Comparison of ENCODE assay signal across 17 cellular contexts in the genomic region with DNA sequence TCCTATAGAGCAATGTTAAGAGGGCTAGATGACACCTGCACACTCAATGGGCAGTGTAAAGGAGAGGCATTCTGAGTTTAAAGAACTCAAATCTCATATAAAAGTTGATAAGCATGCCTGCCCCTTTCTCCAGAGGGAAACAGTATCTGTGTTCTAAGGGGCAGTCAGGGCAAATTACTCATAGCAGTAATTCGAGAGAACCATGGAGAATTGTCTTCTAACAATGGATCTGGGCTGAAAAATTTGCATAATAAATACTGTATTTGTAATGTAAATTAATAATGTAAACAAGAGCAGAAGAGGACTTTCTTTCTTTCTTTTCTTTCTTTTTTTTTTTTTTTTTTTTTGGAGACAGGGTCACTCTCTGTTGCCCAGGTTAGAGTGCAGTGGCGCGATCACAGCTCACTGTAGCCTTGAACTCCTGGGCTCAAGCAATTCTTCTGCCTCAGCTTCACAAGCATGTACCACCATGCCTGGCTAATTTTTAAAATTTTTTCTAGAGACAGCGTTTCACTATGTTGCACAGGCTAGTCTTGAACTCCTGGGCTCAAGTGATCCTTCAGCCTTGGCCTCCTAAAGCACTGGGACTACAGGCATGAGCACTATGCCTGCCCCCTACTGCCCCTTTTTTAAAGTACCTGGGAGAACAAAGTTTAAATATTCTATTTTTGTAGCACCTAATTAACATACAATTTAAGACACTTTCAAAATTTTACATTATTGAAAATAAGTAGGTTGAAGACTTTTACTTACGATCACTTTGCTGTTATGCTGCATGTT.
A peak's percentile ranks its signal among the peaks of the same experiment; 100 is the strongest.
DNase-seq lines count a peak whose midpoint lies in the region; ATAC-seq, FAIRE-seq and TF ChIP-seq lines count a peak whose summit lies in the region.
"Had no signal": no experiment of that assay in that cellular context is flagged by ENCODE, and none has a peak within 500 bp of the region (broad histone marks: within the 10 kb centered on the region; RNA-seq: fewer than 3 reads in every experiment).

No MANE protein-coding gene starts in this region.

- no peak for TF ChIP-seq RAD21 in HepG2 (CRISPR knock-in tag; IDR thresholded peaks at IDR 0.05)
- peak in 1 of 2 experiments; percentile 30; a peak in 1 of 4 replicates for TF ChIP-seq RAD21 in H1 (IDR thresholded peaks at IDR 0.05 in 1 of 2, conservative IDR thresholded peaks at IDR 0.05 in 1 of 2; ENCODE audit: low read depth in 2 of 2, low read length in 2 of 2)

- intact Hi-C loops in HepG2 (cut with micrococcal nuclease; ENCODE audit: unreplicated experiment) (no loop called here), right lobe of liver (cut with DNase I) (no loop called here)

- FAIRE-seq in HepG2 (lab: Jason Lieb, UNC) (no peak), H1 (lab: Jason Lieb, UNC) (peak; percentile 13)
- FAIRE-seq: GM12891 had no signal

- no peak overlapping the region for H4K5ac ChIP-seq in H1 (ENCODE audit: insufficient read length, low read depth, low read length)

- H2BK5ac ChIP-seq in H1 (ENCODE audit: low read depth, low read length), result no peak overlapping the region
- no peak overlapping the region for H2BK5ac ChIP-seq in trophoblast cell (ENCODE audit: low read depth, low read length, poor library complexity)

- no peaks in the 10 kb centered on the region for H3K9me3 ChIP-seq in HepG2 (ENCODE audit: low read length)
- no peaks in the 10 kb centered on the region for H3K9me3 ChIP-seq in right lobe of liver
- no peaks in the 10 kb centered on the region for H3K9me3 ChIP-seq in OCI-LY3 (ENCODE audit: insufficient read depth, low read length)
- no peaks in the 10 kb centered on the region for H3K9me3 ChIP-seq in H1 (ENCODE audit: insufficient read depth in 2 of 2, low read depth in 1 of 2, low read length in 1 of 2)
- H3K9me3 ChIP-seq in trophoblast cell (ENCODE audit: insufficient read depth, low read depth, low read length), result no peaks in the 10 kb centered on the region
- H3K9me3 ChIP-seq: Caco-2 had no signal

- no peak overlapping the region for H2BK15ac ChIP-seq in H1 (ENCODE audit: low read length)

- H3K4ac ChIP-seq in H1 (replicated peaks; ENCODE audit: insufficient read length, low read depth, low read length) (no peak overlapping the region), trophoblast cell (ENCODE audit: low read depth, low read length) (no peak overlapping the region)

- H3K4me3 ChIP-seq in HepG2 (replicated peaks in 1 of 3; ENCODE audit: insufficient read depth in 1 of 3, low read depth in 2 of 3, low read length in 3 of 3) (no peak overlapping the region), right lobe of liver (no peak overlapping the region), OCI-LY3 (ENCODE audit: low read length) (no peak overlapping the region), H1 (ENCODE audit: extremely low read depth in 1 of 4, insufficient read depth in 2 of 4, low read depth in 3 of 4, low read length in 4 of 4) (0 out of 8 replicates have a peak overlapping the region, but pooled peaks of 1 of the 4 experiments have one; percentile 4), trophoblast cell (ENCODE audit: low read depth, low read length) (no peak overlapping the region)
- H3K4me3 ChIP-seq: SK-N-MC had no signal

- no peaks in the 10 kb centered on the region for H3K27me3 ChIP-seq in HepG2 (ENCODE audit: control insufficient read depth in 1 of 2, insufficient read depth in 2 of 2, low read length in 2 of 2)
- H3K27me3 ChIP-seq in right lobe of liver, result no peaks in the 10 kb centered on the region
- no peaks in the 10 kb centered on the region for H3K27me3 ChIP-seq in OCI-LY3 (ENCODE audit: low read depth, low read length)
- no peaks in the 10 kb centered on the region for H3K27me3 ChIP-seq in H1 (replicated peaks in 1 of 4; ENCODE audit: control insufficient read depth in 3 of 4, extremely low read depth in 1 of 4, insufficient read depth in 3 of 4, low read length in 3 of 4)
- H3K27me3 ChIP-seq in trophoblast cell (ENCODE audit: insufficient read depth, low read length), result no peaks in the 10 kb centered on the region

- no peak overlapping the region for H3K56ac ChIP-seq in H1 (replicated peaks; ENCODE audit: insufficient read length, low read depth, low read length)

- H2AK5ac ChIP-seq in H1 (ENCODE audit: low read depth, low read length), result no peak overlapping the region
- H2AK5ac ChIP-seq in trophoblast cell (ENCODE audit: low read length), result no peak overlapping the region

- no peak overlapping the region for H3K14ac ChIP-seq in H1 (ENCODE audit: insufficient read length)
- no peak overlapping the region for H3K14ac ChIP-seq in trophoblast cell (ENCODE audit: low read length)

- TF ChIP-seq EP300 in HepG2 (IDR thresholded peaks at IDR 0.05; ENCODE audit: low read depth in 2 of 2, low read length in 2 of 2) (no peak), HepG2 (CRISPR knock-in tag; IDR thresholded peaks at IDR 0.05; ENCODE audit: borderline replicate concordance) (no peak), H1 (IDR thresholded peaks at IDR 0.05; ENCODE audit: borderline replicate concordance in 1 of 2, low read depth in 2 of 2, low read length in 2 of 2) (no peak)

- peak overlapping the region; percentile 13 for H2BK120ac ChIP-seq in H1 (replicated peaks; ENCODE audit: low read depth, low read length)
- H2BK120ac ChIP-seq in trophoblast cell (ENCODE audit: insufficient read depth, low read length, poor library complexity), result no peak overlapping the region

- H3K36me3 ChIP-seq in HepG2 (replicated peaks in 1 of 2; ENCODE audit: control insufficient read depth in 1 of 2, insufficient read depth in 2 of 2, low read length in 2 of 2) (no peaks in the 10 kb centered on the region), right lobe of liver (no peaks in the 10 kb centered on the region), OCI-LY3 (replicated peaks; ENCODE audit: low read depth, low read length) (no peaks in the 10 kb centered on the region), H1 (ENCODE audit: control insufficient read depth in 2 of 4, insufficient read depth in 4 of 4, low read length in 3 of 4) (peaks cover 0 to 9% (median 0%) of the 10 kb centered on the region in 4 experiments; a peak in 1 of 8 replicates), trophoblast cell (ENCODE audit: control insufficient read depth in 1 of 2, insufficient read depth in 2 of 2, low read length in 2 of 2) (no peaks in the 10 kb centered on the region)

- ATAC-seq in HepG2, result no peak; the same call in 2 of the 3 replicates
- no peak for ATAC-seq in right lobe of liver
- no peak for ATAC-seq in GM19452 (IDR thresholded peaks at IDR 0.05; ENCODE audit: unreplicated experiment)
- ATAC-seq: Right ventricle myocardium inferior had no signal

- no peak; the same call in 1 of the 2 replicates for TF ChIP-seq CTCF in HepG2 (CRISPR knock-in tag; IDR thresholded peaks at IDR 0.05)
- no peak for TF ChIP-seq CTCF in right lobe of liver (IDR thresholded peaks at IDR 0.05)
- TF ChIP-seq CTCF in OCI-LY3 (IDR thresholded peaks at IDR 0.05; ENCODE audit: low read depth, low read length), result peak; percentile 20; the same call in 1 of the 2 replicates
- no peak; a peak in 1 of 4 replicates for TF ChIP-seq CTCF in H1 (IDR thresholded peaks at IDR 0.05; ENCODE audit: control extremely low read depth in 1 of 3, insufficient read depth in 1 of 3, low read depth in 1 of 3, low read length in 3 of 3)

- no peak overlapping the region for H2BK20ac ChIP-seq in H1 (ENCODE audit: low read length)

- H3K27ac ChIP-seq in HepG2 (ENCODE audit: extremely low read length, insufficient read depth, low read length) (no peak overlapping the region), right lobe of liver (no peak overlapping the region), OCI-LY3 (ENCODE audit: low read length) (no peak overlapping the region), H1 (ENCODE audit: low read depth, low read length) (no peak overlapping the region), trophoblast cell (ENCODE audit: low read depth, low read length) (no peak overlapping the region)
- H3K27ac ChIP-seq: SK-N-MC had no signal

- 83% methylated on average over 5 of the region's 5 CpGs for WGBS in HepG2 (ENCODE audit: low lambda C conversion rate)
- 90% methylated on average over 5 of the region's 5 CpGs for WGBS in right lobe of liver (ENCODE audit: insufficient coverage, low coverage, low lambda C conversion rate, missing lambda C conversion rate)
- WGBS in H1 (ENCODE audit: extremely low coverage in 1 of 2, insufficient coverage in 1 of 2, insufficient read length in 1 of 2, insufficient replicate concordance in 2 of 2, low coverage in 1 of 2, low lambda C conversion rate in 2 of 2, missing lambda C conversion rate in 1 of 2), 2 experiments, result 85% methylated on average over 3 of the region's 5 CpGs; no CpG with 5 or more reads in 1 of the 2 experiments
- WGBS in trophoblast cell (ENCODE audit: extremely low coverage, insufficient coverage, insufficient read length), result no CpG with 5 or more reads among the region's 5 CpGs

- H2AFZ ChIP-seq in HepG2 (ENCODE audit: low read length) (no peak overlapping the region), OCI-LY3 (ENCODE audit: low read depth, low read length) (no peak overlapping the region), H1 (ENCODE audit: low read length) (no peak overlapping the region), trophoblast cell (ENCODE audit: insufficient read depth, low read length, poor library complexity) (no peak overlapping the region)

- H3K18ac ChIP-seq in H1 (ENCODE audit: extremely low read depth, low read length), result no peak overlapping the region
- H3K18ac ChIP-seq in trophoblast cell (ENCODE audit: low read length), result no peak overlapping the region

- H3K4me1 ChIP-seq in HepG2 (ENCODE audit: insufficient read depth, low read length) (no peaks in the 10 kb centered on the region), right lobe of liver (no peaks in the 10 kb centered on the region), OCI-LY3 (ENCODE audit: low read length) (peaks cover 19% of the 10 kb centered on the region), H1 (replicated peaks in 1 of 4; ENCODE audit: control insufficient read depth in 3 of 4, insufficient read depth in 4 of 4, low read length in 3 of 4) (no peaks in the 10 kb centered on the region), trophoblast cell (ENCODE audit: control insufficient read depth in 1 of 2, insufficient read depth in 2 of 2, low read length in 2 of 2) (no peaks in the 10 kb centered on the region)

- H4K8ac ChIP-seq in H1 (ENCODE audit: extremely low read depth, insufficient read depth, low read length), result no peak overlapping the region
- no peak overlapping the region for H4K8ac ChIP-seq in trophoblast cell (ENCODE audit: low read depth, low read length)

- TF ChIP-seq POLR2A in HepG2 (IDR thresholded peaks at IDR 0.05; ENCODE audit: insufficient read depth in 1 of 2, low read depth in 2 of 2, low read length in 2 of 2), result no peak
- no peak for TF ChIP-seq POLR2A in right lobe of liver (IDR thresholded peaks at IDR 0.05)
- no peak for TF ChIP-seq POLR2A in H1 (IDR thresholded peaks at IDR 0.05; ENCODE audit: control extremely low read depth in 1 of 2, low read depth in 2 of 2, low read length in 2 of 2)

- H2BK12ac ChIP-seq in H1 (ENCODE audit: low read depth, low read length), result no peak overlapping the region
- H2BK12ac ChIP-seq in trophoblast cell (ENCODE audit: low read length), result no peak overlapping the region

- H3K79me1 ChIP-seq in H1 (ENCODE audit: low read depth, low read length), result no peaks in the 10 kb centered on the region
- H3K79me1 ChIP-seq in trophoblast cell (ENCODE audit: low read length), result no peaks in the 10 kb centered on the region

- H3K9ac ChIP-seq in HepG2 (ENCODE audit: insufficient read depth, low read depth, low read length) (no peak overlapping the region), OCI-LY3 (ENCODE audit: low read length) (no peak overlapping the region), H1 (replicated peaks in 1 of 4; ENCODE audit: extremely low read depth in 1 of 4, low read depth in 3 of 4, low read length in 3 of 4) (no peak overlapping the region), trophoblast cell (ENCODE audit: low read length) (no peak overlapping the region)

- no peaks in the 10 kb centered on the region for H3K23me2 ChIP-seq in H1 (ENCODE audit: low read depth, low read length)

- POLR2A ChIA-PET in HepG2 (lab: Yijun Ruan, JAX), result no interaction called here
- POLR2A ChIA-PET in H1 (lab: Charles Lee; ENCODE audit: partially characterized antibody), result no interaction called here

- H4K20me1 ChIP-seq in HepG2 (ENCODE audit: insufficient read depth, low read length), result no peaks in the 10 kb centered on the region
- H4K20me1 ChIP-seq in OCI-LY3 (ENCODE audit: insufficient read depth, low read length), result no peaks in the 10 kb centered on the region
- H4K20me1 ChIP-seq in H1 (replicated peaks in 1 of 2; ENCODE audit: control insufficient read depth in 1 of 2, insufficient read depth in 2 of 2, low read length in 2 of 2), result no peaks in the 10 kb centered on the region

- no peak overlapping the region for H4K91ac ChIP-seq in H1 (replicated peaks; ENCODE audit: insufficient read length, low read length)
- H4K91ac ChIP-seq in trophoblast cell (ENCODE audit: low read depth, low read length), result no peak overlapping the region

- no peak overlapping the region for H4K12ac ChIP-seq in trophoblast cell (ENCODE audit: low read depth, low read length)

- no TSS peak for BruUV-seq in HepG2 (replicated peaks; lab: Mats Ljungman, UMichigan)

- H3K4me2 ChIP-seq in HepG2 (ENCODE audit: low read depth, low read length) (no peak overlapping the region), OCI-LY3 (ENCODE audit: low read length) (no peak overlapping the region), H1 (ENCODE audit: insufficient read depth in 1 of 2, low read depth in 2 of 2, low read length in 2 of 2) (peak overlapping the region; percentile 24 to 27; a peak in 2 of 4 replicates), trophoblast cell (ENCODE audit: low read length) (no peak overlapping the region)

- H3K79me2 ChIP-seq in HepG2 (ENCODE audit: insufficient read depth, low read length) (no peaks in the 10 kb centered on the region), OCI-LY3 (ENCODE audit: low read length) (no peaks in the 10 kb centered on the region), H1 (ENCODE audit: control insufficient read depth in 1 of 2, insufficient read depth in 2 of 2, low read length in 2 of 2) (no peaks in the 10 kb centered on the region), trophoblast cell (ENCODE audit: control insufficient read depth, insufficient read depth, low read length, poor library complexity) (no peaks in the 10 kb centered on the region)

- in situ Hi-C loops in HepG2 (cut with HindIII; ENCODE audit: extremely low pct_ligation_motif_present, low pct_unique_long_range_greater_than_20kb), result no loop called here

- DNase-seq in HepG2 (ENCODE audit: low spot score) (no peak), right lobe of liver (no peak), H1 (ENCODE audit: low read depth in 1 of 2, low spot score in 2 of 2) (no peak), trophoblast cell (peak; percentile 3 to 44), Ammon's horn (ENCODE audit: low spot score) (no peak), medulla oblongata (ENCODE audit: extremely low spot score) (no peak)
- DNase-seq: Caco-2; DMS53; NCI-H1048; NCI-H2107; NCI-H69; NK-92 treated with Interleukin-12 subunit alpha and Interleukin-12 subunit beta, amount 100 ng/mL, for 24 hours had no signal

- CTCF ChIA-PET in HepG2 (lab: Yijun Ruan, JAX; ENCODE audit: low intra/inter-chr PET ratio, low total read pairs), result no interaction called here
- CTCF ChIA-PET in H1 (lab: Charles Lee; ENCODE audit: partially characterized antibody), result interaction anchor here (0.6 to 0.7 kb wide), 2 partner anchors 17 to 1486 kb away, joined by 3 read pairs; no protein-coding TSS in a partner anchor

- H3K23ac ChIP-seq in H1 (ENCODE audit: insufficient read length), result no peak overlapping the region
- H3K23ac ChIP-seq in trophoblast cell (ENCODE audit: low read length), result no peak overlapping the region

Comparison
In these comparisons a context has a peak if more than half of its experiments do, and no peak if none do; other contexts are left out.
1. DNase-seq: peak in trophoblast cell (2 of 2); none in HepG2 (single experiment), right lobe of liver (0 of 3), H1 (0 of 2), Ammon's horn (single experiment) and medulla oblongata (single experiment).
2. H3K4me2 ChIP-seq: peak in H1 (2 of 2); none in HepG2 (single experiment), OCI-LY3 (single experiment) and trophoblast cell (single experiment).
3. Of the 41 proteins assayed by ChIP-seq in both HepG2 and H1: peak only in HepG2: none; only in H1: KDM1A; in both: none; in neither: 39; mixed calls (peak in some experiments, not most) for 1.